ENCODE assay signal across 30 cellular contexts in the genomic region with DNA sequence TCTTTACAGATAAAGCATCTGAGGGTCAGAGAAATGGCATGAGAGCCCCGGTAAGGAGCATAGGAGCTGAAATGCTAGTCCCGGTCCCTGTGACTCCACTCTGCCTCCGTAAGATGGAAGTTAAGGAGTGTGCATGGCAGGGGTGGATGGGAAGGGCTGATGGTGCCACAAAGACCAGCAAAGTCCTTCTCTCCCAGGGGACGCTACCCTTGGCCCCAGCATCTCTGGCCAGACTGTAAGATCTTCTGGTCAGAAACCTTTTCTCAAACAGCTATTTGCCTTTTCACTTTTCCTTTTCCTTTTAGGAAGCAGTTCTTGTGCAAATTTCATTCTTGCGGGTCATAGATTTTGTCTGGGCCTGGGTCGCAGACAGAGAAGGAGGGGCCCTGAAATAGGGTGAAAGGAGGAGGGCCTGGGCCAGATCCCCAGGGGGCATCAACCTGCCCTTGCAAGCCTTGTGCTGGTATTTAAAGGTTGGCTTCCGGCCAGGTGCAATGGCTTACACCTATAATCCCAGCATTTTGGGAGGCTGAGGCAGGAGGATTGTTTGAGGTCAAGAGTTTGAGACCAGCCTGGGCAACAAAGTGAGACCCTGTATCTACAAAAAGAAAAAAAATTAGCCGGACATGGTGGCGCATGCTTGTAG. TPM values are rescaled to one million over a fixed set of nuclear protein-coding genes. Genes with fewer than 3 reads are reported as not detected.
DNase-seq lines count a peak whose midpoint lies in the region; ATAC-seq, FAIRE-seq and TF ChIP-seq lines count a peak whose summit lies in the region.
"Had no signal": no experiment of that assay in that cellular context is flagged by ENCODE, and none has a peak within 500 bp of the region (broad histone marks: within the 10 kb centered on the region; RNA-seq: fewer than 3 reads in every experiment).

No MANE protein-coding gene starts in this region.

- BruUV-seq in HepG2 (replicated peaks; lab: Mats Ljungman, UMichigan) = no TSS peak

- TF ChIP-seq CTCF in right lobe of liver (IDR thresholded peaks at IDR 0.05) (no peak), HepG2 (CRISPR knock-in tag; IDR thresholded peaks at IDR 0.05) (no peak), colonic mucosa (IDR thresholded peaks at IDR 0.05) (no peak), ovary (IDR thresholded peaks at IDR 0.05) (no peak), lower leg skin (IDR thresholded peaks at IDR 0.05) (no peak)

- TF ChIP-seq POLR2A in right lobe of liver (IDR thresholded peaks at IDR 0.05) = no peak
- TF ChIP-seq POLR2A in HepG2 (IDR thresholded peaks at IDR 0.05; ENCODE audit: insufficient read depth in 1 of 2, low read depth in 2 of 2, low read length in 2 of 2) = no peak
- TF ChIP-seq POLR2A in ovary (IDR thresholded peaks at IDR 0.05) = no peak
- no peak for TF ChIP-seq POLR2A in lower leg skin (IDR thresholded peaks at IDR 0.05)

- peak; percentile 8 to 36 (median 17) for DNase-seq in right lobe of liver
- DNase-seq in HepG2 (ENCODE audit: low spot score) = no peak
- peak; percentile 15 for DNase-seq in colonic mucosa
- peak in 4 of 5 donors; percentile 8 to 25 (median 18) for DNase-seq in ovary
- no peak for DNase-seq in nucleus accumbens (lab: John Stamatoyannopoulos, UW)
- no peak for DNase-seq in lower leg skin (ENCODE audit: low spot score in 2 of 2)
- DNase-seq: activated CD4-positive, alpha-beta T cell treated with anti-CD3 and anti-CD28 coated beads, Interleukin-2, amount 50 U/mL, for 1 hour; activated CD8-positive, alpha-beta memory T cell treated with anti-CD3 and anti-CD28 coated beads, Interleukin-2, amount 50 U/mL, for 4 hours; effector memory CD8-positive, alpha-beta T cell; foreskin keratinocyte; GM23248; HFFc6; midbrain; NCI-H2107; NCI-H524; nephron progenitor cell; stimulated activated CD8-positive, alpha-beta memory T cell treated with anti-CD3 and anti-CD28 coated beads, Interleukin-4, amount 100 ng/mL, for 48 hours had no signal

- no peak overlapping the region for H3K4me2 ChIP-seq in HepG2 (ENCODE audit: low read depth, low read length)

- in situ Hi-C loops in HepG2 (cut with HindIII; ENCODE audit: extremely low pct_ligation_motif_present, low pct_unique_long_range_greater_than_20kb) = loop anchor here (5.0 kb wide), 1 partner anchor 204 kb away; a partner anchor contains a TSS

- TF ChIP-seq EP300 in HepG2 (IDR thresholded peaks at IDR 0.05; ENCODE audit: low read depth in 2 of 2, low read length in 2 of 2) = no peak
- TF ChIP-seq EP300 in HepG2 (CRISPR knock-in tag; IDR thresholded peaks at IDR 0.05; ENCODE audit: borderline replicate concordance) = no peak
- no peak for TF ChIP-seq EP300 in ovary (IDR thresholded peaks at IDR 0.05)

- intact Hi-C loops in right lobe of liver (cut with DNase I) (loop anchor here (5.0 to 10.0 kb wide), 2 partner anchors 204 to 233 kb away; a partner anchor contains a TSS), HepG2 (cut with micrococcal nuclease; ENCODE audit: unreplicated experiment) (loop anchor here (1.0 to 5.0 kb wide), 4 partner anchors 134 to 233 kb away; a partner anchor contains a TSS), colonic mucosa (cut with DNase I) (loop anchor here (1.0 to 5.0 kb wide), 2 partner anchors 134 to 206 kb away; a partner anchor contains a TSS), ovary (cut with DNase I) (loop anchor here (2.0 to 10.0 kb wide), 5 partner anchors 137 to 329 kb away; a partner anchor contains a TSS), lower leg skin (cut with DNase I; ENCODE audit: low total_unique reads) (loop anchor here (2.0 kb wide), 1 partner anchor 207 kb away; a partner anchor contains a TSS)

- POLR2A ChIA-PET in HepG2 (lab: Yijun Ruan, JAX) = interaction anchor here (2.2 kb wide), 1 partner anchor 206 kb away, joined by 19 read pairs; a partner anchor contains a TSS

- H2AFZ ChIP-seq in HepG2 (ENCODE audit: low read length) = no peak overlapping the region

- no peaks in the 10 kb centered on the region for H3K27me3 ChIP-seq in right lobe of liver
- no peaks in the 10 kb centered on the region for H3K27me3 ChIP-seq in HepG2 (ENCODE audit: control insufficient read depth in 1 of 2, insufficient read depth in 2 of 2, low read length in 2 of 2)
- H3K27me3 ChIP-seq in colonic mucosa = no peaks in the 10 kb centered on the region
- no peaks in the 10 kb centered on the region for H3K27me3 ChIP-seq in ovary
- H3K27me3 ChIP-seq: body of pancreas, heart right ventricle, Peyer's patch had no signal

- no peak for FAIRE-seq in HepG2 (lab: Jason Lieb, UNC)
- FAIRE-seq: urothelium cell line had no signal

- H3K9me3 ChIP-seq in right lobe of liver (no peaks in the 10 kb centered on the region), HepG2 (ENCODE audit: low read length) (peaks cover 8% of the 10 kb centered on the region), colonic mucosa (no peaks in the 10 kb centered on the region), ovary (no peaks in the 10 kb centered on the region)
- H3K9me3 ChIP-seq: body of pancreas, Peyer's patch had no signal

- no peak for TF ChIP-seq RAD21 in HepG2 (CRISPR knock-in tag; IDR thresholded peaks at IDR 0.05)

- 72% methylated on average over 9 of the region's 9 CpGs for WGBS in right lobe of liver (ENCODE audit: insufficient coverage, low coverage, low lambda C conversion rate, missing lambda C conversion rate)
- WGBS in HepG2 (ENCODE audit: low lambda C conversion rate) = 68% methylated on average over 9 of the region's 9 CpGs
- WGBS in ovary, 3 donors = 89 to 95% (median 91%) methylated on average over 9 of the region's 9 CpGs
- WGBS in lower leg skin, 2 donors = 87 to 92% methylated on average over 9 of the region's 9 CpGs

- no peaks in the 10 kb centered on the region for H3K4me1 ChIP-seq in right lobe of liver
- H3K4me1 ChIP-seq in HepG2 (ENCODE audit: insufficient read depth, low read length) = peaks cover 19% of the 10 kb centered on the region
- no peaks in the 10 kb centered on the region for H3K4me1 ChIP-seq in colonic mucosa
- peaks cover 6% of the 10 kb centered on the region for H3K4me1 ChIP-seq in ovary (ENCODE audit: insufficient read depth)
- H3K4me1 ChIP-seq: foreskin keratinocyte had no signal

- H3K27ac ChIP-seq in right lobe of liver (no peak overlapping the region), HepG2 (ENCODE audit: extremely low read length, insufficient read depth, low read length) (no peak overlapping the region), colonic mucosa (no peak overlapping the region), ovary (no peak overlapping the region)
- H3K27ac ChIP-seq: body of pancreas, foreskin keratinocyte, GM23248 had no signal

- no peaks in the 10 kb centered on the region for H4K20me1 ChIP-seq in HepG2 (ENCODE audit: insufficient read depth, low read length)

- no peaks in the 10 kb centered on the region for H3K36me3 ChIP-seq in right lobe of liver
- H3K36me3 ChIP-seq in HepG2 (replicated peaks in 1 of 2; ENCODE audit: control insufficient read depth in 1 of 2, insufficient read depth in 2 of 2, low read length in 2 of 2) = no peaks in the 10 kb centered on the region
- no peaks in the 10 kb centered on the region for H3K36me3 ChIP-seq in colonic mucosa
- H3K36me3 ChIP-seq in ovary = no peaks in the 10 kb centered on the region
- H3K36me3 ChIP-seq: heart right ventricle, Peyer's patch had no signal

- CTCF ChIA-PET in HepG2 (lab: Yijun Ruan, JAX; ENCODE audit: low intra/inter-chr PET ratio, low total read pairs) = interaction anchor here (2.7 kb wide), 1 partner anchor 206 kb away, joined by 48 read pairs; a partner anchor contains a TSS

- H3K9ac ChIP-seq in HepG2 (ENCODE audit: insufficient read depth, low read depth, low read length) = no peak overlapping the region
- no peak overlapping the region for H3K9ac ChIP-seq in colonic mucosa (ENCODE audit: low read depth in 2 of 2, low read length in 2 of 2)
- H3K9ac ChIP-seq: GM23248 had no signal

- ATAC-seq in right lobe of liver (no peak), HepG2 (no peak), HG03097 (IDR thresholded peaks at IDR 0.05; ENCODE audit: low FRiP score, unreplicated experiment) (no peak)
- ATAC-seq: body of pancreas; effector memory CD8-positive, alpha-beta T cell; esophagus mucosa; foreskin keratinocyte; left lobe of liver had no signal

- no peak overlapping the region for H3K4me3 ChIP-seq in right lobe of liver
- no peak overlapping the region for H3K4me3 ChIP-seq in HepG2 (replicated peaks in 1 of 3; ENCODE audit: insufficient read depth in 1 of 3, low read depth in 2 of 3, low read length in 3 of 3)
- H3K4me3 ChIP-seq in colonic mucosa = no peak overlapping the region
- no peak overlapping the region for H3K4me3 ChIP-seq in ovary
- no peak overlapping the region for H3K4me3 ChIP-seq in lower leg skin (ENCODE audit: low read depth, poor library complexity, severe bottlenecking)
- H3K4me3 ChIP-seq: body of pancreas, GM23248, heart right ventricle, Peyer's patch had no signal

- H3K79me2 ChIP-seq in HepG2 (ENCODE audit: insufficient read depth, low read length) = no peaks in the 10 kb centered on the region

RNA-seq across cellular contexts. Expression of a gene that starts 14.4 kb away (rescaled TPM):
- 1 to 10 TPM in 3 of 6 experiments, not detected in 3; 3.2 to 4.7 (median 3.3) TPM for total RNA-seq in right lobe of liver
- 7.6 and 18.2 TPM in 2 replicates for total RNA-seq in HepG2 (2016; rRNA removed; fragmentation: Illumina TruSeq; extraction: Trizol)
- 3.1 and 3.5 TPM in 2 replicates for total RNA-seq in HepG2 (2016; cell fraction: cytosol; rRNA removed; fragmentation: Illumina TruSeq; extraction: Trizol; ENCODE audit: low read depth)
- 6.3 and 18.1 TPM in 2 replicates for total RNA-seq in HepG2 (2016; cell fraction: insoluble cytoplasmic fraction; rRNA removed; fragmentation: Illumina TruSeq; extraction: Trizol)
- 4.6 and 5.1 TPM in 2 replicates for total RNA-seq in HepG2 (2016; cell fraction: membrane; rRNA removed; fragmentation: Illumina TruSeq; extraction: Trizol)
- 21.5 and 27.6 TPM in 2 replicates for total RNA-seq in HepG2 (2016; cell fraction: nucleus; rRNA removed; fragmentation: Illumina TruSeq; extraction: Trizol)
- 106 and 127 TPM in 2 replicates for polyA plus RNA-seq in HepG2 (2011; rRNA removed)
- polyA plus RNA-seq in HepG2 (2011; cell fraction: cytosol; rRNA removed) = 24.6 and 30.4 TPM in 2 replicates
- polyA plus RNA-seq in HepG2 (2011; cell fraction: nucleus; rRNA removed) = 854 and 1,047 TPM in 2 replicates
- 79.1 and 95.8 TPM in 2 replicates for polyA plus RNA-seq in HepG2 (2012)
- 3.0 and 3.7 TPM in 2 replicates for polyA plus RNA-seq in HepG2 (2016; cell fraction: cytosol; fragmentation: Illumina TruSeq; extraction: Trizol; ENCODE audit: low read depth)
- polyA plus RNA-seq in HepG2 (2016; cell fraction: insoluble cytoplasmic fraction; fragmentation: Illumina TruSeq; extraction: Trizol; ENCODE audit: low read depth) = 11.9 and 13.8 TPM in 2 replicates
- polyA plus RNA-seq in HepG2 (2016; cell fraction: membrane; fragmentation: Illumina TruSeq; extraction: Trizol; ENCODE audit: low read depth) = 4.6 and 5.0 TPM in 2 replicates
- polyA plus RNA-seq in HepG2 (2016; cell fraction: nucleus; fragmentation: Illumina TruSeq; extraction: Trizol; ENCODE audit: insufficient read depth, low read depth) = 139 and 140 TPM in 2 replicates
- polyA minus RNA-seq in HepG2 (2011; rRNA and poly(A)+ RNA removed; ENCODE audit: low replicate concordance) = 2.2 and 43.5 TPM in 2 replicates
- 15.7 and 17.0 TPM in 2 replicates for polyA minus RNA-seq in HepG2 (2011; cell fraction: cytosol; rRNA and poly(A)+ RNA removed)
- 107 and 127 TPM in 2 replicates for polyA minus RNA-seq in HepG2 (2011; cell fraction: nucleus; rRNA and poly(A)+ RNA removed)
- 100 to 1,000 TPM; 283 to 290 TPM for total RNA-seq in colonic mucosa
- total RNA-seq in ovary = 1 to 10 TPM in 1 of 7 donors, under 1 TPM in 5, not detected in 1; 0.23 to 1.9 (median 0.56) TPM
- under 1 TPM in 1 of 2 donors, not detected in 1; 0.05 TPM for polyA plus RNA-seq in ovary
- total RNA-seq in lower leg skin = not detected
- total RNA-seq: activated T-helper 2 cell treated with anti-CD3 and anti-CD28 coated beads, Interferon-gamma antibody, Interleukin-2, Interleukin-4, amounts not matched to agents 10 μg/mL and 5 μg/mL and 100 μg/mL, durations not matched to agents 14 hours and 24 hours and 36 hours; cerebellum; esophagus mucosa; foreskin keratinocyte; GM23248; HFFc6; MCF 10A; subcutaneous adipose tissue; T-helper 1 cell treated with Interleukin-12 subunit alpha and Interleukin-12 subunit beta and Interleukin-4 antibody, amounts not matched to agents 30 ng/mL and 1 ng/mL, for 36 hours had no signal
- polyA plus RNA-seq: AG04450, foreskin keratinocyte, GM23248, heart right ventricle had no signal

RNA-seq across cellular contexts. Expression of a gene that starts 37.3 kb away (rescaled TPM):
- total RNA-seq in right lobe of liver (10 to 100 TPM in 3 of 6 experiments, 1 to 10 TPM in 3; 1.2 to 19.2 (median 10.6) TPM), HepG2 (2016; rRNA removed; fragmentation: Illumina TruSeq; extraction: Trizol) (127 and 150 TPM in 2 replicates), colonic mucosa (10 to 100 TPM in 1 of 2 donors, 1 to 10 TPM in 1; 4.9 to 24.6 TPM), ovary (100 to 1,000 TPM in 5 of 7 donors, 10 to 100 TPM in 2; 75.8 to 278 (median 135) TPM), lower leg skin (100 to 1,000 TPM in 3 of 4 donors, 10 to 100 TPM in 1; 68.7 to 213 (median 137) TPM)
- total RNA-seq in HepG2 (2016; cell fraction: cytosol; rRNA removed; fragmentation: Illumina TruSeq; extraction: Trizol; ENCODE audit: low read depth) = 35.2 and 40.3 TPM in 2 replicates
- 127 and 162 TPM in 2 replicates for total RNA-seq in HepG2 (2016; cell fraction: insoluble cytoplasmic fraction; rRNA removed; fragmentation: Illumina TruSeq; extraction: Trizol)
- total RNA-seq in HepG2 (2016; cell fraction: membrane; rRNA removed; fragmentation: Illumina TruSeq; extraction: Trizol) = 35.2 and 39.0 TPM in 2 replicates
- total RNA-seq in HepG2 (2016; cell fraction: nucleus; rRNA removed; fragmentation: Illumina TruSeq; extraction: Trizol) = 49.3 and 64.9 TPM in 2 replicates
- polyA plus RNA-seq in HepG2 (2011; rRNA removed) (124 and 142 TPM in 2 replicates), ovary (100 to 1,000 TPM; 229 to 234 TPM)
- 105 and 126 TPM in 2 replicates for polyA plus RNA-seq in HepG2 (2011; cell fraction: cytosol; rRNA removed)
- polyA plus RNA-seq in HepG2 (2011; cell fraction: nucleus; rRNA removed) = 39.2 and 41.5 TPM in 2 replicates
- polyA plus RNA-seq in HepG2 (2012) = 102 and 104 TPM in 2 replicates
- polyA plus RNA-seq in HepG2 (2016; cell fraction: cytosol; fragmentation: Illumina TruSeq; extraction: Trizol; ENCODE audit: low read depth) = 37.0 and 38.1 TPM in 2 replicates
- 128 and 138 TPM in 2 replicates for polyA plus RNA-seq in HepG2 (2016; cell fraction: insoluble cytoplasmic fraction; fragmentation: Illumina TruSeq; extraction: Trizol; ENCODE audit: low read depth)
- 28.9 and 29.1 TPM in 2 replicates for polyA plus RNA-seq in HepG2 (2016; cell fraction: membrane; fragmentation: Illumina TruSeq; extraction: Trizol; ENCODE audit: low read depth)
- 66.5 and 79.1 TPM in 2 replicates for polyA plus RNA-seq in HepG2 (2016; cell fraction: nucleus; fragmentation: Illumina TruSeq; extraction: Trizol; ENCODE audit: insufficient read depth, low read depth)
- 34.6 and 95.6 TPM in 2 replicates for polyA minus RNA-seq in HepG2 (2011; rRNA and poly(A)+ RNA removed; ENCODE audit: low replicate concordance)
- polyA minus RNA-seq in HepG2 (2011; cell fraction: cytosol; rRNA and poly(A)+ RNA removed) = 31.6 and 39.1 TPM in 2 replicates
- 15.7 and 24.2 TPM in 2 replicates for polyA minus RNA-seq in HepG2 (2011; cell fraction: nucleus; rRNA and poly(A)+ RNA removed)
- total RNA-seq: MCF 10A had no signal

Comparison
In these comparisons a context has a peak if more than half of its experiments do, and no peak if none do; other contexts are left out.
1. DNase-seq: peak in right lobe of liver (3 of 3), colonic mucosa (single experiment) and ovary (4 of 5); none in HepG2 (single experiment), nucleus accumbens (0 of 56) and lower leg skin (0 of 2).
2. RNA of a gene that starts 14.4 kb away (total RNA-seq): 283 to 290 TPM in colonic mucosa; 3.1 to 27.6 TPM in HepG2, 3.2 to 4.7 TPM in right lobe of liver, 0.23 to 1.9 TPM in ovary and not detected in lower leg skin; every median in the first group is over 4 times any median in the second.